Comparison of ENCODE assay signal across 2 cellular contexts in the genomic region with DNA sequence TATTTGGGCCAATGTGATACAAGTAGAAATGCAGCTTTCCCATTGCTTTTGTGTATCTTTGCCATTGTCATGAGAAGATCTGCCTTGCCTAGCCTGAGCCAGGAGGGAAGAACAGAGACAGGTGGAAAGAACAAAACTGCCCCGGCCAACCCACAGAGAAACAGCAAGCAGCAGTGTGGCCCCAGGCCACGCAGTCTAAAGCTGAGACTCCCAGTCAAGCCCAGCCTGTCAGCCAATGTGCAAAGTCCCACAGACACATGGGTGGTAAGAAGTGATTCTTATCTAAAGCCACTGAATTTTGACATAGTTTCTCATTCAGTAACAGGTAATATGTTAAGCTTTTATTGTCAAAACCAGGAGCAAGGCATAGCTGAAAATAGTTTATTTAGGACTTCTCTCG.
TF ChIP-seq lines count a peak whose summit lies in the region.

No MANE protein-coding gene starts in this region.

TF ChIP-seq in GM23338, 12 proteins besides CTCF, POLR2A, EP300 and RAD21:
- TF ChIP-seq EZH2phosphoT487 (IDR thresholded peaks at IDR 0.05; ENCODE audit: unreplicated experiment) = no peak

TF ChIP-seq in H1, 55 proteins besides CTCF, POLR2A, EP300 and RAD21:
- TF ChIP-seq RFX5 (IDR thresholded peaks at IDR 0.05; ENCODE audit: borderline replicate concordance, low read depth, low read length) (no peak), NANOG (IDR thresholded peaks at IDR 0.05; ENCODE audit: insufficient read depth, low read depth, low read length, poor library complexity, severe bottlenecking) (no peak), FOSL1 (IDR thresholded peaks at IDR 0.05; ENCODE audit: insufficient read depth, low read depth, low read length) (no peak), TAF7 (optimal IDR thresholded peaks at IDR 0.05; ENCODE audit: borderline replicate concordance, low read depth, low read length) (no peak), KDM4A (IDR thresholded peaks at IDR 0.05; ENCODE audit: low read depth, low read length, severe bottlenecking) (no peak), CREB1 (IDR thresholded peaks at IDR 0.05) (no peak), SUZ12 (IDR thresholded peaks at IDR 0.05; ENCODE audit: low read length) (no peak), CHD1 (IDR thresholded peaks at IDR 0.05; ENCODE audit: low read depth, low read length) (no peak), SP2 (IDR thresholded peaks at IDR 0.05; ENCODE audit: low read length) (no peak), TBP (IDR thresholded peaks at IDR 0.05; ENCODE audit: low read depth, low read length) (no peak)
TF ChIP-seq in H1: peak in this region for 0.
